Comparison of ENCODE assay signal across 1 cellular context in the genomic region with DNA sequence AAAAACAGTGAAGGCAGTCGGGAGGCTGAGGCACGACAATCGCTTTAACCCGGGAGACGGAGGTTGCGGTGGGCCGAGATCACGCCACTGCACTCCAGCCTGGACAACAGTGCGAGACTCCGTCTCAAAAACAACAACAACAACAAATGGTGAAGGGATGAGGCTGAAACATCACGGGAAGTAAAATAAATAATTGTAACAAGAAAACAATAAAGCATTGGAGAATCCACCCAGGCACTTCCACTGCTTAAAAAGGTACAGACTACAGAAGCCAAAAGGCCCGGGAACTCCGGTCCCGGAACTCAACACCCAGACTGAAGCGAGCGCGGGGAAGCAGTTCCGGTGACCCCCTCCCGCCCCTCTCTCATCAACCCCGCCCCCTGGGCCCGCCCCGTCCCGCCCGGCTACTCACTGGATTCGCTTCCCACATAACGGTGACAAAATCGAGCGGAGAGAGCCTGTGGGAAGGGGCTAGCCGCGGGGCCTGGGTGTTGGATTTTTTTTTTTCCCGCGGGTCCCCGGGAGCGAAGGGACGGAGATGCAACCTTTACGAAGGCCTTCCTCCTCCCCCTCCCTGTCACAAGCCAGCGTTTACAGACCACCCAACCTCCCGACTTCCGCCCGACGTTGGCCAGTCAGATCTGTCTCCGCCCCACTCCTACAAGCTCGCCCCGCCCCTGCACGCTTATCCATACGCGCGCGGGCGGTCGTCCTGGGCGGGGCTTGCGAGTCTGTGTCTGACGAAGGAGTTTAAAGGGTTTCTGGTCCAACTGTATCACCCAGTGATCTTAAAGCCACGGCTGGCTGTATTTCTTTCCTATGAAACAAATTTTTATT.
TF ChIP-seq lines count a peak whose summit lies in the region.

A gene with protein sequence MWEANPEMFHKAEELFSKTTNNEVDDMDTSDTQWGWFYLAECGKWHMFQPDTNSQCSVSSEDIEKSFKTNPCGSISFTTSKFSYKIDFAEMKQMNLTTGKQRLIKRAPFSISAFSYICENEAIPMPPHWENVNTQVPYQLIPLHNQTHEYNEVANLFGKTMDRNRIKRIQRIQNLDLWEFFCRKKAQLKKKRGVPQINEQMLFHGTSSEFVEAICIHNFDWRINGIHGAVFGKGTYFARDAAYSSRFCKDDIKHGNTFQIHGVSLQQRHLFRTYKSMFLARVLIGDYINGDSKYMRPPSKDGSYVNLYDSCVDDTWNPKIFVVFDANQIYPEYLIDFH (minus strand): TSS at position 600 of the 837 bp plus-strand sequence. CDS start 170 bp downstream, at position 430.

TF ChIP-seq in HEK293, 187 proteins besides CTCF, POLR2A, EP300 and RAD21 (continued from another document):
- TF ChIP-seq ZNF239 (tag by site-specific recombination; IDR thresholded peaks at IDR 0.05): no peak
- no peak for TF ChIP-seq ZNF837 (tag by site-specific recombination; IDR thresholded peaks at IDR 0.05)
- TF ChIP-seq, protein P1, sequence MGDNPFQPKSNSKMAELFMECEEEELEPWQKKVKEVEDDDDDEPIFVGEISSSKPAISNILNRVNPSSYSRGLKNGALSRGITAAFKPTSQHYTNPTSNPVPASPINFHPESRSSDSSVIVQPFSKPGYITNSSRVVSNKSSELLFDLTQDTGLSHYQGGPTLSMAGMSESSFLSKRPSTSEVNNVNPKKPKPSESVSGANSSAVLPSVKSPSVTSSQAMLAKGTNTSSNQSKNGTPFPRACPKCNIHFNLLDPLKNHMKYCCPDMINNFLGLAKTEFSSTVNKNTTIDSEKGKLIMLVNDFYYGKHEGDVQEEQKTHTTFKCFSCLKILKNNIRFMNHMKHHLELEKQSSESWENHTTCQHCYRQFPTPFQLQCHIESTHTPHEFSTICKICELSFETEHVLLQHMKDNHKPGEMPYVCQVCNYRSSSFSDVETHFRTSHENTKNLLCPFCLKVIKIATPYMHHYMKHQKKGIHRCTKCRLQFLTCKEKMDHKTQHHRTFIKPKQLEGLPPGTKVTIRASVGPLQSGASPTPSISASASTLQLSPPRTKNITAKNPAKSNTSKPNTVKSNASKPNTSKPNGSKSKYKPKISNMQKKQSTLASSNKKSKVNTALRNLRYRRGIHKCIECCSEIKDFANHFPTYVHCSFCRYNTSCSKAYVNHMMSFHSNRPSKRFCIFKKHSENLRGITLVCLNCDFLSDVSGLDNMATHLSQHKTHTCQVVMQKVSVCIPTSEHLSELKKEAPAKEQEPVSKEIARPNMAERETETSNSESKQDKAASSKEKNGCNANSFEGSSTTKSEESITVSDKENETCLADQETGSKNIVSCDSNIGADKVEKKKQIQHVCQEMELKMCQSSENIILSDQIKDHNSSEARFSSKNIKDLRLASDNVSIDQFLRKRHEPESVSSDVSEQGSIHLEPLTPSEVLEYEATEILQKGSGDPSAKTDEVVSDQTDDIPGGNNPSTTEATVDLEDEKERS (tag by site-specific recombination; IDR thresholded peaks at IDR 0.05): no peak
- peak; percentile 91 for TF ChIP-seq ZBTB20 (tag by site-specific recombination; IDR thresholded peaks at IDR 0.05)
- TF ChIP-seq KLF8 (tag by site-specific recombination; IDR thresholded peaks at IDR 0.05): peak; percentile 76
- TF ChIP-seq HOXD13 (CRISPR knock-in tag; IDR thresholded peaks at IDR 0.05; ENCODE audit: borderline replicate concordance): no peak
- peak; percentile 96 for TF ChIP-seq SP3 (tag by site-specific recombination; IDR thresholded peaks at IDR 0.05)
- TF ChIP-seq, protein P2, sequence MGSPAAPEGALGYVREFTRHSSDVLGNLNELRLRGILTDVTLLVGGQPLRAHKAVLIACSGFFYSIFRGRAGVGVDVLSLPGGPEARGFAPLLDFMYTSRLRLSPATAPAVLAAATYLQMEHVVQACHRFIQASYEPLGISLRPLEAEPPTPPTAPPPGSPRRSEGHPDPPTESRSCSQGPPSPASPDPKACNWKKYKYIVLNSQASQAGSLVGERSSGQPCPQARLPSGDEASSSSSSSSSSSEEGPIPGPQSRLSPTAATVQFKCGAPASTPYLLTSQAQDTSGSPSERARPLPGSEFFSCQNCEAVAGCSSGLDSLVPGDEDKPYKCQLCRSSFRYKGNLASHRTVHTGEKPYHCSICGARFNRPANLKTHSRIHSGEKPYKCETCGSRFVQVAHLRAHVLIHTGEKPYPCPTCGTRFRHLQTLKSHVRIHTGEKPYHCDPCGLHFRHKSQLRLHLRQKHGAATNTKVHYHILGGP (tag by site-specific recombination; IDR thresholded peaks at IDR 0.05): no peak
- TF ChIP-seq GLIS2 (tag by site-specific recombination; IDR thresholded peaks at IDR 0.05): peak; percentile 39; the same call in 1 of the 2 replicates
- TF ChIP-seq, protein P3, sequence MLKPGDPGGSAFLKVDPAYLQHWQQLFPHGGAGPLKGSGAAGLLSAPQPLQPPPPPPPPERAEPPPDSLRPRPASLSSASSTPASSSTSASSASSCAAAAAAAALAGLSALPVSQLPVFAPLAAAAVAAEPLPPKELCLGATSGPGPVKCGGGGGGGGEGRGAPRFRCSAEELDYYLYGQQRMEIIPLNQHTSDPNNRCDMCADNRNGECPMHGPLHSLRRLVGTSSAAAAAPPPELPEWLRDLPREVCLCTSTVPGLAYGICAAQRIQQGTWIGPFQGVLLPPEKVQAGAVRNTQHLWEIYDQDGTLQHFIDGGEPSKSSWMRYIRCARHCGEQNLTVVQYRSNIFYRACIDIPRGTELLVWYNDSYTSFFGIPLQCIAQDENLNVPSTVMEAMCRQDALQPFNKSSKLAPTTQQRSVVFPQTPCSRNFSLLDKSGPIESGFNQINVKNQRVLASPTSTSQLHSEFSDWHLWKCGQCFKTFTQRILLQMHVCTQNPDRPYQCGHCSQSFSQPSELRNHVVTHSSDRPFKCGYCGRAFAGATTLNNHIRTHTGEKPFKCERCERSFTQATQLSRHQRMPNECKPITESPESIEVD (tag by site-specific recombination; IDR thresholded peaks at IDR 0.05): no peak
- TF ChIP-seq ZNF140 (tag by site-specific recombination; IDR thresholded peaks at IDR 0.05): no peak
TF ChIP-seq in HEK293: peak in this region for 32.
